In genomic region chr3:194148383-194148782, GRCh38 we compare ENCODE assay signal across 18 cellular contexts. TPM values are rescaled to one million over a fixed set of nuclear protein-coding genes. Genes with fewer than 3 reads are reported as not detected.
DNase-seq lines count a peak whose midpoint lies in the region; ATAC-seq, FAIRE-seq and TF ChIP-seq lines count a peak whose summit lies in the region.
"Had no signal": no experiment of that assay in that cellular context is flagged by ENCODE, and none has a peak within 500 bp of the region (broad histone marks: within the 10 kb centered on the region; RNA-seq: fewer than 3 reads in every experiment).

No MANE protein-coding gene starts in this region.

- H3K27ac Mint-ChIP-seq in astrocyte (ENCODE audit: unreplicated experiment): no peak overlapping the region
- H3K27ac Mint-ChIP-seq: activated naive CD8-positive, alpha-beta T cell treated with anti-CD3 and anti-CD28 coated beads, Interleukin-2, amount 10 ng/mL, durations not matched to agents 7 days and 5 days; CD4-positive, alpha-beta T cell; naive thymus-derived CD4-positive, alpha-beta T cell had no signal

- peak overlapping the region; percentile 37 for H2AFZ ChIP-seq in astrocyte (ENCODE audit: low read depth, low read length)

- no peaks in the 10 kb centered on the region for H4K20me1 ChIP-seq in astrocyte (ENCODE audit: insufficient read depth, low read length)

- no peak for TF ChIP-seq CTCF in astrocyte (IDR thresholded peaks at IDR 0.05; ENCODE audit: insufficient read depth, low read depth, low read length)

- H3K4me3 ChIP-seq in astrocyte (ENCODE audit: insufficient read depth, low read depth, low read length): no peak overlapping the region
- no peak overlapping the region for H3K4me3 ChIP-seq in rectal smooth muscle tissue (ENCODE audit: low read length)
- H3K4me3 ChIP-seq: HAP-1, spleen had no signal

- H3K9me3 ChIP-seq in astrocyte (ENCODE audit: insufficient read depth, low read depth, low read length): no peaks in the 10 kb centered on the region
- H3K9me3 ChIP-seq: HAP-1, spleen had no signal

- peaks cover 8% of the 10 kb centered on the region for H3K4me1 Mint-ChIP-seq in astrocyte (ENCODE audit: low read depth, unreplicated experiment)
- H3K4me1 Mint-ChIP-seq: activated naive CD8-positive, alpha-beta T cell treated with anti-CD3 and anti-CD28 coated beads, Interleukin-2, amount 10 ng/mL, durations not matched to agents 7 days and 5 days had no signal

- FAIRE-seq in astrocyte (lab: Jason Lieb, UNC): no peak

- H3K4me2 ChIP-seq in astrocyte (ENCODE audit: low read length): peak overlapping the region; percentile 62

- H3K9me3 Mint-ChIP-seq in astrocyte (ENCODE audit: unreplicated experiment): no peaks in the 10 kb centered on the region
- H3K9me3 Mint-ChIP-seq: activated naive CD8-positive, alpha-beta T cell treated with anti-CD3 and anti-CD28 coated beads, Interleukin-2, amount 10 ng/mL, durations not matched to agents 7 days and 5 days; CD4-positive, alpha-beta T cell had no signal

- peaks cover 5% of the 10 kb centered on the region for H3K27me3 ChIP-seq in astrocyte (ENCODE audit: insufficient read depth, low read length)
- no peaks in the 10 kb centered on the region for H3K27me3 ChIP-seq in rectal smooth muscle tissue (ENCODE audit: control insufficient read depth, insufficient read depth, low read length)

- peaks cover 82% of the 10 kb centered on the region for H3K27me3 Mint-ChIP-seq in astrocyte (ENCODE audit: low read depth, unreplicated experiment)

- H3K36me3 ChIP-seq in astrocyte (ENCODE audit: insufficient read depth, low read length): no peaks in the 10 kb centered on the region
- no peaks in the 10 kb centered on the region for H3K36me3 ChIP-seq in rectal smooth muscle tissue (ENCODE audit: control insufficient read depth, insufficient read depth, low read length)
- H3K36me3 ChIP-seq: HAP-1, spleen had no signal

- no peaks in the 10 kb centered on the region for H3K79me2 ChIP-seq in astrocyte (ENCODE audit: insufficient read depth, low read length)

- H3K4me3 Mint-ChIP-seq in astrocyte (ENCODE audit: unreplicated experiment): no peak overlapping the region
- H3K4me3 Mint-ChIP-seq: activated naive CD8-positive, alpha-beta T cell treated with anti-CD3 and anti-CD28 coated beads, Interleukin-2, amount 10 ng/mL, durations not matched to agents 7 days and 5 days; CD4-positive, alpha-beta T cell; naive thymus-derived CD4-positive, alpha-beta T cell had no signal

- ATAC-seq in HG03196 (IDR thresholded peaks at IDR 0.05; ENCODE audit: unreplicated experiment): no peak
- ATAC-seq: naive thymus-derived CD4-positive, alpha-beta T cell had no signal

- H3K9ac ChIP-seq in astrocyte (ENCODE audit: low read length): no peak overlapping the region
- peak overlapping the region; percentile 30 for H3K9ac ChIP-seq in rectal smooth muscle tissue (ENCODE audit: low read length)

- no peak overlapping the region for H3K27ac ChIP-seq in astrocyte (ENCODE audit: low read depth, low read length)
- H3K27ac ChIP-seq in rectal smooth muscle tissue (ENCODE audit: low read depth, low read length): no peak overlapping the region
- H3K27ac ChIP-seq: spleen had no signal

- no peaks in the 10 kb centered on the region for H3K36me3 Mint-ChIP-seq in astrocyte (ENCODE audit: low read depth, unreplicated experiment)
- H3K36me3 Mint-ChIP-seq: activated naive CD8-positive, alpha-beta T cell treated with anti-CD3 and anti-CD28 coated beads, Interleukin-2, amount 10 ng/mL, durations not matched to agents 7 days and 5 days; naive thymus-derived CD4-positive, alpha-beta T cell had no signal

- DNase-seq in LHCN-M2 (ENCODE audit: low read depth): peak; percentile 4
- DNase-seq in astrocyte (ENCODE audit: low read depth): peak; percentile 58
- peak; percentile 31 for DNase-seq in kidney tubule cell (ENCODE audit: low spot score)
- no peak for DNase-seq in HuH-7.5 (ENCODE audit: low spot score)
- no peak for DNase-seq in SK-N-DZ (ENCODE audit: low spot score)
- no peak for DNase-seq in NK-92 (lab: John Stamatoyannopoulos, UW; ENCODE audit: unreplicated experiment)
- DNase-seq: activated naive CD8-positive, alpha-beta T cell treated with anti-CD3 and anti-CD28 coated beads, Interleukin-2, amount 10 ng/mL, durations not matched to agents 7 days and 5 days; CD4-positive, alpha-beta T cell; cortex of kidney; GDM1; naive thymus-derived CD4-positive, alpha-beta T cell; NCI-H1105 treated with DMSO at 0.1 percent for 48 hours; NCI-H524 treated with DMSO at 0.1 percent for 48 hours; Right ventricle myocardium superior; spleen had no signal

- H3K4me1 ChIP-seq in astrocyte (ENCODE audit: insufficient read depth, low read length): peaks cover 7% of the 10 kb centered on the region
- peaks cover 5% of the 10 kb centered on the region for H3K4me1 ChIP-seq in rectal smooth muscle tissue (ENCODE audit: control insufficient read depth, insufficient read depth, low read length)
- H3K4me1 ChIP-seq: HAP-1 had no signal

RNA-seq across cellular contexts. Expression of gene HES1, which starts 12.4 kb away (rescaled TPM):
- 0.52 and 1.2 TPM in 2 replicates for total RNA-seq in LHCN-M2 (2014; rRNA removed)
- polyA plus RNA-seq in LHCN-M2 (2012): 0.09 TPM
- 44.6 and 46.5 TPM in 2 replicates for total RNA-seq in astrocyte
- polyA plus RNA-seq in SK-N-DZ (2014; cell fraction: cytosol; rRNA removed): 0.14 and 0.22 TPM in 2 replicates
- polyA plus RNA-seq in SK-N-DZ (2014; cell fraction: nucleus; rRNA removed): 0.09 and 1.9 TPM in 2 replicates
- total RNA-seq: activated naive CD8-positive, alpha-beta T cell treated with anti-CD3 and anti-CD28 coated beads, Interleukin-2, amount 10 ng/mL, durations not matched to agents 7 days and 5 days had no signal
- polyA plus RNA-seq: naive thymus-derived CD4-positive, alpha-beta T cell had no signal

Comparison
In these comparisons a context has a peak if more than half of its experiments do, and no peak if none do; other contexts are left out.
1. DNase-seq: peak in LHCN-M2 (single experiment), astrocyte (single experiment) and kidney tubule cell (single experiment); none in HuH-7.5 (single experiment), SK-N-DZ (single experiment) and NK-92 (single experiment).
2. RNA of gene HES1, which starts 12.4 kb away (total RNA-seq): 44.6 to 46.5 TPM in astrocyte; 0.52 to 1.2 TPM in LHCN-M2; every median in the first group is over 10 times any median in the second.